In the genomic region with DNA sequence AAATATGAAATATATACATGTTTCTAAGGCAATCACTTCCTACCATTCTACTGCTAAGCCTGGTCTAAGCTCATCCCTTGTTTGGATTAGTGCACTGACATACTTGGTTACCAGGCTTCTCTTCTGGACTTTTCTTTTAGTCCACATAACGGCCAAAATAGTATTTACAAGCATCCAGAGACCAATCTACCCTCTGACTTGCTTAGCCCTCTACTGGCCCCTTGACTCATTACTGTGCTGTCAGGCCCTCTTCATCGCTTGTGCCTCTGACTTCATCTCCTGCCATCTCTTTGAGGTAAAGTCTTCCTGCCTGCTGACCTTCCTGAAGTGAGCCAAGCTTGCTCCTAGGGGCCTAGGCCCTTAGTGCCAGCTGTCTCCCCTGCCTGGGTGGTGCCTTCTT, we compare ENCODE assay signal across 20 cellular contexts. TPM values are rescaled to one million over a fixed set of nuclear protein-coding genes. Genes with fewer than 3 reads are reported as not detected.
A peak's percentile ranks its signal among the peaks of the same experiment; 100 is the strongest.
DNase-seq lines count a peak whose midpoint lies in the region; ATAC-seq and TF ChIP-seq lines count a peak whose summit lies in the region.
"Had no signal": no experiment of that assay in that cellular context is flagged by ENCODE, and none has a peak within 500 bp of the region (broad histone marks: within the 10 kb centered on the region; RNA-seq: fewer than 3 reads in every experiment).

No MANE protein-coding gene starts in this region.

- no peak overlapping the region for H3K27ac ChIP-seq in brain microvascular endothelial cell

- ATAC-seq in HG03095 (IDR thresholded peaks at IDR 0.05; ENCODE audit: unreplicated experiment): no peak
- no peak for ATAC-seq in HG03342 (IDR thresholded peaks at IDR 0.05; ENCODE audit: unreplicated experiment)
- ATAC-seq: GM23338, Panc1 had no signal

- H3K27me3 ChIP-seq in brain microvascular endothelial cell (replicated peaks): no peaks in the 10 kb centered on the region

- no peaks in the 10 kb centered on the region for H3K36me3 ChIP-seq in brain microvascular endothelial cell (replicated peaks)

- no peak for DNase-seq in AG09309 (ENCODE audit: low read depth)
- DNase-seq in HT1080 (ENCODE audit: low read depth): peak; percentile 36
- DNase-seq in brain microvascular endothelial cell: no peak
- no peak for DNase-seq in fibroblast of villous mesenchyme (ENCODE audit: low read depth)
- DNase-seq in NCI-H1105 treated with DMSO at 0.1 percent for 48 hours (lab: John Stamatoyannopoulos, UW): no peak
- DNase-seq in NAMALWA (ENCODE audit: low spot score): no peak
- DNase-seq: Calu3; CD4-positive, alpha-beta T cell; DMS79 treated with DMSO at 0.1 percent for 48 hours; GDM1; KG1; NCI-H1105; NCI-H187 treated with DMSO at 0.1 percent for 48 hours; NCI-H446; NCI-H774; Right ventricle myocardium superior had no signal

- in situ Hi-C loops in brain microvascular endothelial cell (cut with HindIII; ENCODE audit: low pct_ligation_motif_present, low sequenced_read_pairs): no loop called here

- TF ChIP-seq CTCF in AG09309 (IDR thresholded peaks at IDR 0.05; ENCODE audit: control insufficient read depth, insufficient read depth, low read depth, low read length, missing control alignments): peak; percentile 17
- TF ChIP-seq CTCF in brain microvascular endothelial cell (IDR thresholded peaks at IDR 0.05; ENCODE audit: low read depth, low read length, missing control alignments): peak; percentile 47
- peak; percentile 3 for TF ChIP-seq CTCF in fibroblast of villous mesenchyme (IDR thresholded peaks at IDR 0.05; ENCODE audit: insufficient read depth, low read depth, low read length)

- H3K4me3 ChIP-seq in AG09309 (ENCODE audit: control insufficient read depth, low read depth, low read length) (no peak overlapping the region), brain microvascular endothelial cell (ENCODE audit: low read depth, low read length) (no peak overlapping the region), fibroblast of villous mesenchyme (ENCODE audit: low read depth, low read length) (no peak overlapping the region)
- H3K4me3 ChIP-seq: GM23338 had no signal

RNA-seq across cellular contexts. Expression of a gene that starts 35.1 kb away (rescaled TPM):
- 24.9 and 27.8 TPM in 2 replicates for total RNA-seq in HT1080 (2014; rRNA removed; shearing (Covaris generic))
- polyA plus RNA-seq in HT1080 (2015; cell fraction: cytosol; rRNA removed): 7.9 and 10.6 TPM in 2 replicates
- polyA plus RNA-seq in HT1080 (2015; cell fraction: nucleus; rRNA removed): 12.3 and 13.8 TPM in 2 replicates
- 90.2 and 120 TPM in 2 replicates for total RNA-seq in fibroblast of villous mesenchyme
